Comparison of ENCODE assay signal across 18 cellular contexts in genomic region chr1:43314233-43314632, GRCh38. TPM values are rescaled to one million over a fixed set of nuclear protein-coding genes. Genes with fewer than 3 reads are reported as not detected.
DNase-seq lines count a peak whose midpoint lies in the region; ATAC-seq and TF ChIP-seq lines count a peak whose summit lies in the region.
"Had no signal": no experiment of that assay in that cellular context is flagged by ENCODE, and none has a peak within 500 bp of the region (broad histone marks: within the 10 kb centered on the region; RNA-seq: fewer than 3 reads in every experiment).

No MANE protein-coding gene starts in this region.

- no peaks in the 10 kb centered on the region for H3K36me3 ChIP-seq in sigmoid colon
- H3K36me3 ChIP-seq: BLaER1, HAP-1 had no signal

- H3K27ac ChIP-seq in sigmoid colon = no peak overlapping the region
- H3K27ac ChIP-seq: BLaER1, RWPE1 had no signal

- no peaks in the 10 kb centered on the region for H3K4me1 Mint-ChIP-seq in chondrocyte (ENCODE audit: low read depth)
- H3K4me1 Mint-ChIP-seq: CD4-positive, alpha-beta memory T cell had no signal

- 95 to 96% methylated on average over 5 of the region's 5 CpGs for WGBS in sigmoid colon, 2 donors
- 91 to 97% methylated on average over 5 of the region's 5 CpGs for WGBS in lower leg skin, 2 donors

- TF ChIP-seq EP300 in sigmoid colon (IDR thresholded peaks at IDR 0.05) = no peak

- no peaks in the 10 kb centered on the region for H3K4me1 ChIP-seq in sigmoid colon
- H3K4me1 ChIP-seq: BLaER1, HAP-1 had no signal

- H3K9me3 ChIP-seq in sigmoid colon = no peaks in the 10 kb centered on the region
- H3K9me3 ChIP-seq: BLaER1, HAP-1 had no signal

- no peak for TF ChIP-seq POLR2A in sigmoid colon (IDR thresholded peaks at IDR 0.05)
- no peak for TF ChIP-seq POLR2A in lower leg skin (IDR thresholded peaks at IDR 0.05)

- ATAC-seq in GM21447 (IDR thresholded peaks at IDR 0.05; ENCODE audit: unreplicated experiment) = no peak
- ATAC-seq: PC-3 had no signal

- no peaks in the 10 kb centered on the region for H3K36me3 Mint-ChIP-seq in chondrocyte (ENCODE audit: low read depth)
- H3K36me3 Mint-ChIP-seq: CD4-positive, alpha-beta memory T cell had no signal

- H3K4me3 ChIP-seq in sigmoid colon (no peak overlapping the region), lower leg skin (ENCODE audit: low read depth, poor library complexity, severe bottlenecking) (no peak overlapping the region)
- H3K4me3 ChIP-seq: BLaER1, HAP-1 had no signal

- TF ChIP-seq CTCF in chondrocyte (IDR thresholded peaks at IDR 0.05) = no peak
- no peak for TF ChIP-seq CTCF in sigmoid colon (IDR thresholded peaks at IDR 0.05)
- no peak for TF ChIP-seq CTCF in lower leg skin (IDR thresholded peaks at IDR 0.05)

- no peaks in the 10 kb centered on the region for H3K27me3 Mint-ChIP-seq in chondrocyte (ENCODE audit: low read depth)

- H3K4me3 Mint-ChIP-seq in chondrocyte (ENCODE audit: unreplicated experiment) = no peak overlapping the region
- H3K4me3 Mint-ChIP-seq: CD4-positive, alpha-beta memory T cell had no signal

- H3K9me3 Mint-ChIP-seq in chondrocyte (ENCODE audit: low read depth) = no peaks in the 10 kb centered on the region

- H3K27me3 ChIP-seq in sigmoid colon = no peaks in the 10 kb centered on the region
- H3K27me3 ChIP-seq: BLaER1 had no signal

- peak; percentile 33 for DNase-seq in chondrocyte (ENCODE audit: low spot score)
- peak; percentile 19 for DNase-seq in sigmoid colon
- no peak for DNase-seq in lower leg skin (ENCODE audit: low spot score in 2 of 2)
- DNase-seq: Calu3; CD4-positive, alpha-beta memory T cell; GF-D8; NCI-H1092 treated with DMSO at 0.1 percent for 48 hours; NCI-H146; NCI-H2029 treated with DMSO at 0.1 percent for 48 hours; NCI-H2171; NCI-H526; PC-3 had no signal

- intact Hi-C loops in sigmoid colon (cut with DNase I) (no loop called here), lower leg skin (cut with DNase I; ENCODE audit: low total_unique reads) (no loop called here)

- no peak overlapping the region for H3K27ac Mint-ChIP-seq in chondrocyte (ENCODE audit: unreplicated experiment)

RNA-seq across cellular contexts. Expression of gene TIE1, which starts 13.5 kb away (rescaled TPM):
- total RNA-seq in chondrocyte = not detected in 3 replicates
- 10 to 100 TPM in 3 of 4 donors, 1 to 10 TPM in 1; 8.8 to 33.8 (median 10.2) TPM for total RNA-seq in sigmoid colon
- 1 to 10 TPM; 1.2 to 9.5 (median 1.8) TPM for polyA plus RNA-seq in sigmoid colon
- 10 to 100 TPM in 2 of 4 donors, 1 to 10 TPM in 2; 8.8 to 23.3 (median 10.9) TPM for total RNA-seq in lower leg skin
- total RNA-seq: A673; Calu3; CD4-positive, alpha-beta memory T cell had no signal
- polyA plus RNA-seq: CD4-positive, alpha-beta memory T cell had no signal

RNA-seq across cellular contexts. Expression of gene MPL, which starts 23.4 kb away (rescaled TPM):
- total RNA-seq in chondrocyte (not detected in 3 replicates), sigmoid colon (not detected), lower leg skin (under 1 TPM in 1 of 4 donors, not detected in 3; 0.15 TPM)
- not detected for polyA plus RNA-seq in sigmoid colon
- total RNA-seq: A673; CD4-positive, alpha-beta memory T cell; LHCN-M2; PC-3 had no signal
- polyA plus RNA-seq: CD4-positive, alpha-beta memory T cell had no signal

RNA-seq across cellular contexts. Expression of gene C1orf210, which starts 28.9 kb away (rescaled TPM):
- total RNA-seq in chondrocyte (not detected in 3 replicates), sigmoid colon (1 to 10 TPM in 1 of 4 donors, not detected in 3; 2.1 TPM), lower leg skin (10 to 100 TPM; 16.1 to 28.2 (median 25.4) TPM)
- 10 to 100 TPM; 44.6 to 68.5 (median 64.3) TPM for polyA plus RNA-seq in sigmoid colon
- total RNA-seq: A673; CD4-positive, alpha-beta memory T cell; LHCN-M2 had no signal
- polyA plus RNA-seq: CD4-positive, alpha-beta memory T cell had no signal

RNA-seq across cellular contexts. Expression of gene TMEM125, which starts 44.5 kb away (rescaled TPM):
- total RNA-seq in chondrocyte (not detected in 3 replicates), sigmoid colon (not detected), lower leg skin (10 to 100 TPM; 13.6 to 34.5 (median 19.0) TPM)
- polyA plus RNA-seq in sigmoid colon = 10 to 100 TPM; 29.4 to 41.7 (median 29.6) TPM
- total RNA-seq: A673; CD4-positive, alpha-beta memory T cell; LHCN-M2 had no signal
- polyA plus RNA-seq: CD4-positive, alpha-beta memory T cell had no signal

RNA-seq across cellular contexts. Expression of gene CDC20, which starts 44.5 kb away (rescaled TPM):
- total RNA-seq in chondrocyte = 14.4 to 16.9 TPM (median 14.5 TPM) in 3 replicates
- total RNA-seq in sigmoid colon = 1 to 10 TPM in 2 of 4 donors, under 1 TPM in 2; 0.66 to 3.4 (median 1.2) TPM
- polyA plus RNA-seq in sigmoid colon = 10 to 100 TPM; 11.4 to 65.7 (median 17.1) TPM
- total RNA-seq in lower leg skin = 10 to 100 TPM in 1 of 4 donors, 1 to 10 TPM in 3; 2.7 to 12.1 (median 6.5) TPM

Comparison
In these comparisons a context has a peak if more than half of its experiments do, and no peak if none do; other contexts are left out.
1. DNase-seq: peak in chondrocyte (single experiment) and sigmoid colon (single experiment); none in lower leg skin (0 of 2).
2. RNA of gene C1orf210, which starts 28.9 kb away (total RNA-seq): 16.1 to 28.2 TPM in lower leg skin; not detected in chondrocyte and 2.1 TPM in sigmoid colon; every median in the first group is over 4 times any median in the second.